1 cellular context compared by ENCODE assay signal in genomic region chr1:67500413-67500959, GRCh38.
TF ChIP-seq lines count a peak whose summit lies in the region.

No MANE protein-coding gene starts in this region.

TF ChIP-seq in HepG2, 621 proteins besides CTCF, POLR2A, EP300 and RAD21 (continued from another document and continues in another):
- no peak for TF ChIP-seq AFF4 (CRISPR knock-in tag; IDR thresholded peaks at IDR 0.05)
- TF ChIP-seq DPF2 (CRISPR knock-in tag; IDR thresholded peaks at IDR 0.05; ENCODE audit: borderline replicate concordance, low read depth): no peak
- no peak for TF ChIP-seq AGO2 (optimal IDR thresholded peaks at IDR 0.05; ENCODE audit: low read depth, low read length)
- peak; percentile 73; the same call in 1 of the 2 replicates for TF ChIP-seq ZNF792 (CRISPR knock-in tag; IDR thresholded peaks at IDR 0.05)
- TF ChIP-seq RFX3 (CRISPR knock-in tag; IDR thresholded peaks at IDR 0.05): no peak
- 0 out of 2 replicates have a peak, but pooled peaks have one; percentile 36 for TF ChIP-seq ARID3A (IDR thresholded peaks at IDR 0.05; ENCODE audit: low read depth, low read length)
- TF ChIP-seq, protein P1, sequence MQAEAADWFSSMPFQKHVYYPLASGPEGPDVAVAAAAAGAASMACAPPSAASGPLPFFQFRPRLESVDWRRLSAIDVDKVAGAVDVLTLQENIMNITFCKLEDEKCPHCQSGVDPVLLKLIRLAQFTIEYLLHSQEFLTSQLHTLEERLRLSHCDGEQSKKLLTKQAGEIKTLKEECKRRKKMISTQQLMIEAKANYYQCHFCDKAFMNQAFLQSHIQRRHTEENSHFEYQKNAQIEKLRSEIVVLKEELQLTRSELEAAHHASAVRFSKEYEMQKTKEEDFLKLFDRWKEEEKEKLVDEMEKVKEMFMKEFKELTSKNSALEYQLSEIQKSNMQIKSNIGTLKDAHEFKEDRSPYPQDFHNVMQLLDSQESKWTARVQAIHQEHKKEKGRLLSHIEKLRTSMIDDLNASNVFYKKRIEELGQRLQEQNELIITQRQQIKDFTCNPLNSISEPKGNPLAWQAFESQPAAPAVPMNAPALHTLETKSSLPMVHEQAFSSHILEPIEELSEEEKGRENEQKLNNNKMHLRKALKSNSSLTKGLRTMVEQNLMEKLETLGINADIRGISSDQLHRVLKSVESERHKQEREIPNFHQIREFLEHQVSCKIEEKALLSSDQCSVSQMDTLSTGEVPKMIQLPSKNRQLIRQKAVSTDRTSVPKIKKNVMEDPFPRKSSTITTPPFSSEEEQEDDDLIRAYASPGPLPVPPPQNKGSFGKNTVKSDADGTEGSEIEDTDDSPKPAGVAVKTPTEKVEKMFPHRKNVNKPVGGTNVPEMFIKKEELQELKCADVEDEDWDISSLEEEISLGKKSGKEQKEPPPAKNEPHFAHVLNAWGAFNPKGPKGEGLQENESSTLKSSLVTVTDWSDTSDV (CRISPR knock-in tag; IDR thresholded peaks at IDR 0.05): no peak
- no peak for TF ChIP-seq ZBTB34 (CRISPR knock-in tag; IDR thresholded peaks at IDR 0.05)
- TF ChIP-seq GLMP (CRISPR knock-in tag; IDR thresholded peaks at IDR 0.05; ENCODE audit: borderline replicate concordance): no peak
- no peak for TF ChIP-seq ZNF749 (CRISPR knock-in tag; IDR thresholded peaks at IDR 0.05; ENCODE audit: borderline replicate concordance)
- no peak for TF ChIP-seq HBP1 (CRISPR knock-in tag; IDR thresholded peaks at IDR 0.05; ENCODE audit: low read depth)
- TF ChIP-seq SALL1 (CRISPR knock-in tag; IDR thresholded peaks at IDR 0.05): peak; percentile 76
- TF ChIP-seq E2F1 (CRISPR knock-in tag; IDR thresholded peaks at IDR 0.05): no peak
- no peak for TF ChIP-seq MLXIP (CRISPR knock-in tag; IDR thresholded peaks at IDR 0.05; ENCODE audit: borderline replicate concordance)
- TF ChIP-seq ZNF331 (CRISPR knock-in tag; IDR thresholded peaks at IDR 0.05): peak; percentile 70
- TF ChIP-seq, protein P2, sequence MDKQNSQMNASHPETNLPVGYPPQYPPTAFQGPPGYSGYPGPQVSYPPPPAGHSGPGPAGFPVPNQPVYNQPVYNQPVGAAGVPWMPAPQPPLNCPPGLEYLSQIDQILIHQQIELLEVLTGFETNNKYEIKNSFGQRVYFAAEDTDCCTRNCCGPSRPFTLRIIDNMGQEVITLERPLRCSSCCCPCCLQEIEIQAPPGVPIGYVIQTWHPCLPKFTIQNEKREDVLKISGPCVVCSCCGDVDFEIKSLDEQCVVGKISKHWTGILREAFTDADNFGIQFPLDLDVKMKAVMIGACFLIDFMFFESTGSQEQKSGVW (CRISPR knock-in tag; IDR thresholded peaks at IDR 0.05; ENCODE audit: borderline replicate concordance): no peak
- no peak for TF ChIP-seq NRL (CRISPR knock-in tag; IDR thresholded peaks at IDR 0.05; ENCODE audit: borderline replicate concordance)
- TF ChIP-seq ZBTB42 (CRISPR knock-in tag; IDR thresholded peaks at IDR 0.05): no peak
- no peak for TF ChIP-seq ZNF615 (CRISPR knock-in tag; IDR thresholded peaks at IDR 0.05; ENCODE audit: borderline replicate concordance)
- TF ChIP-seq, protein P3, sequence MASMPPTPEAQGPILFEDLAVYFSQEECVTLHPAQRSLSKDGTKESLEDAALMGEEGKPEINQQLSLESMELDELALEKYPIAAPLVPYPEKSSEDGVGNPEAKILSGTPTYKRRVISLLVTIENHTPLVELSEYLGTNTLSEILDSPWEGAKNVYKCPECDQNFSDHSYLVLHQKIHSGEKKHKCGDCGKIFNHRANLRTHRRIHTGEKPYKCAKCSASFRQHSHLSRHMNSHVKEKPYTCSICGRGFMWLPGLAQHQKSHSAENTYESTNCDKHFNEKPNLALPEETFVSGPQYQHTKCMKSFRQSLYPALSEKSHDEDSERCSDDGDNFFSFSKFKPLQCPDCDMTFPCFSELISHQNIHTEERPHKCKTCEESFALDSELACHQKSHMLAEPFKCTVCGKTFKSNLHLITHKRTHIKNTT (CRISPR knock-in tag; IDR thresholded peaks at IDR 0.05): no peak
- TF ChIP-seq, protein P4, sequence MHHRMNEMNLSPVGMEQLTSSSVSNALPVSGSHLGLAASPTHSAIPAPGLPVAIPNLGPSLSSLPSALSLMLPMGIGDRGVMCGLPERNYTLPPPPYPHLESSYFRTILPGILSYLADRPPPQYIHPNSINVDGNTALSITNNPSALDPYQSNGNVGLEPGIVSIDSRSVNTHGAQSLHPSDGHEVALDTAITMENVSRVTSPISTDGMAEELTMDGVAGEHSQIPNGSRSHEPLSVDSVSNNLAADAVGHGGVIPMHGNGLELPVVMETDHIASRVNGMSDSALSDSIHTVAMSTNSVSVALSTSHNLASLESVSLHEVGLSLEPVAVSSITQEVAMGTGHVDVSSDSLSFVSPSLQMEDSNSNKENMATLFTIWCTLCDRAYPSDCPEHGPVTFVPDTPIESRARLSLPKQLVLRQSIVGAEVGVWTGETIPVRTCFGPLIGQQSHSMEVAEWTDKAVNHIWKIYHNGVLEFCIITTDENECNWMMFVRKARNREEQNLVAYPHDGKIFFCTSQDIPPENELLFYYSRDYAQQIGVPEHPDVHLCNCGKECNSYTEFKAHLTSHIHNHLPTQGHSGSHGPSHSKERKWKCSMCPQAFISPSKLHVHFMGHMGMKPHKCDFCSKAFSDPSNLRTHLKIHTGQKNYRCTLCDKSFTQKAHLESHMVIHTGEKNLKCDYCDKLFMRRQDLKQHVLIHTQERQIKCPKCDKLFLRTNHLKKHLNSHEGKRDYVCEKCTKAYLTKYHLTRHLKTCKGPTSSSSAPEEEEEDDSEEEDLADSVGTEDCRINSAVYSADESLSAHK (CRISPR knock-in tag; IDR thresholded peaks at IDR 0.05; ENCODE audit: borderline replicate concordance): no peak
- TF ChIP-seq, protein P5, sequence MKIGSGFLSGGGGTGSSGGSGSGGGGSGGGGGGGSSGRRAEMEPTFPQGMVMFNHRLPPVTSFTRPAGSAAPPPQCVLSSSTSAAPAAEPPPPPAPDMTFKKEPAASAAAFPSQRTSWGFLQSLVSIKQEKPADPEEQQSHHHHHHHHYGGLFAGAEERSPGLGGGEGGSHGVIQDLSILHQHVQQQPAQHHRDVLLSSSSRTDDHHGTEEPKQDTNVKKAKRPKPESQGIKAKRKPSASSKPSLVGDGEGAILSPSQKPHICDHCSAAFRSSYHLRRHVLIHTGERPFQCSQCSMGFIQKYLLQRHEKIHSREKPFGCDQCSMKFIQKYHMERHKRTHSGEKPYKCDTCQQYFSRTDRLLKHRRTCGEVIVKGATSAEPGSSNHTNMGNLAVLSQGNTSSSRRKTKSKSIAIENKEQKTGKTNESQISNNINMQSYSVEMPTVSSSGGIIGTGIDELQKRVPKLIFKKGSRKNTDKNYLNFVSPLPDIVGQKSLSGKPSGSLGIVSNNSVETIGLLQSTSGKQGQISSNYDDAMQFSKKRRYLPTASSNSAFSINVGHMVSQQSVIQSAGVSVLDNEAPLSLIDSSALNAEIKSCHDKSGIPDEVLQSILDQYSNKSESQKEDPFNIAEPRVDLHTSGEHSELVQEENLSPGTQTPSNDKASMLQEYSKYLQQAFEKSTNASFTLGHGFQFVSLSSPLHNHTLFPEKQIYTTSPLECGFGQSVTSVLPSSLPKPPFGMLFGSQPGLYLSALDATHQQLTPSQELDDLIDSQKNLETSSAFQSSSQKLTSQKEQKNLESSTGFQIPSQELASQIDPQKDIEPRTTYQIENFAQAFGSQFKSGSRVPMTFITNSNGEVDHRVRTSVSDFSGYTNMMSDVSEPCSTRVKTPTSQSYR (CRISPR knock-in tag; IDR thresholded peaks at IDR 0.05; ENCODE audit: borderline replicate concordance): no peak
- TF ChIP-seq CENPBD1 (CRISPR knock-in tag; IDR thresholded peaks at IDR 0.05; ENCODE audit: borderline replicate concordance, low read depth): no peak
- TF ChIP-seq ZNF451 (CRISPR knock-in tag; IDR thresholded peaks at IDR 0.05): no peak
- no peak for TF ChIP-seq ZFP41 (CRISPR knock-in tag; IDR thresholded peaks at IDR 0.05; ENCODE audit: borderline replicate concordance)
